In genomic region chr2:80300346-80300745, GRCh38 we compare ENCODE assay signal across 23 cellular contexts. TPM values are rescaled to one million over a fixed set of nuclear protein-coding genes. Genes with fewer than 3 reads are reported as not detected.
DNase-seq lines count a peak whose midpoint lies in the region; ATAC-seq lines count a peak whose summit lies in the region.
"Had no signal": no experiment of that assay in that cellular context is flagged by ENCODE, and none has a peak within 500 bp of the region (broad histone marks: within the 10 kb centered on the region; RNA-seq: fewer than 3 reads in every experiment).

No MANE protein-coding gene starts in this region.

- ATAC-seq in HG03439 (IDR thresholded peaks at IDR 0.05; ENCODE audit: unreplicated experiment): no peak

- DNase-seq in NCI-H526 (lab: John Stamatoyannopoulos, UW): peak; percentile 27 to 36
- no peak for DNase-seq in NCI-H526 treated with DMSO at 0.1 percent for 48 hours (lab: John Stamatoyannopoulos, UW)
- peak; percentile 32 for DNase-seq in inferior parietal cortex (ENCODE audit: extremely low spot score)
- DNase-seq in activated naive CD4-positive, alpha-beta T cell (lab: John Stamatoyannopoulos, UW): no peak
- no peak for DNase-seq in cerebellar nuclear complex (lab: John Stamatoyannopoulos, UW)
- DNase-seq: DMS 273 treated with DMSO at 0.1 percent for 48 hours; DND-41; IMR-90; Kasumi-1; MG63; NCI-H1048; NCI-H1436 treated with DMSO at 0.1 percent for 48 hours; NCI-H2081; NCI-H2171 treated with DMSO at 0.1 percent for 48 hours; NCI-H446; NCI-H748 treated with DMSO at 0.1 percent for 48 hours; NK-92 treated with Interleukin-12 subunit alpha and Interleukin-12 subunit beta, amount 100 ng/mL, for 24 hours; Peyer's patch had no signal

- H3K27ac ChIP-seq in cingulate gyrus (ENCODE audit: low read depth, low read length) (peak overlapping the region; percentile 75), temporal lobe (ENCODE audit: low read depth, low read length) (peak overlapping the region; percentile 57)
- H3K27ac ChIP-seq: 22Rv1, Peyer's patch had no signal

RNA-seq across cellular contexts. Expression of gene LRRTM1, which starts 4.2 kb away (rescaled TPM):
- 10.6 TPM for total RNA-seq in temporal lobe
- total RNA-seq: IMR-90, Peyer's patch, SK-MEL-5 had no signal

Comparison
In these comparisons a context has a peak if more than half of its experiments do, and no peak if none do; other contexts are left out.
1. DNase-seq: peak in NCI-H526 (2 of 2) and inferior parietal cortex (single experiment); none in NCI-H526 treated with DMSO at 0.1 percent for 48 hours (single experiment), activated naive CD4-positive, alpha-beta T cell (0 of 4) and cerebellar nuclear complex (0 of 2).